2 cellular contexts compared by ENCODE assay signal in the genomic region with DNA sequence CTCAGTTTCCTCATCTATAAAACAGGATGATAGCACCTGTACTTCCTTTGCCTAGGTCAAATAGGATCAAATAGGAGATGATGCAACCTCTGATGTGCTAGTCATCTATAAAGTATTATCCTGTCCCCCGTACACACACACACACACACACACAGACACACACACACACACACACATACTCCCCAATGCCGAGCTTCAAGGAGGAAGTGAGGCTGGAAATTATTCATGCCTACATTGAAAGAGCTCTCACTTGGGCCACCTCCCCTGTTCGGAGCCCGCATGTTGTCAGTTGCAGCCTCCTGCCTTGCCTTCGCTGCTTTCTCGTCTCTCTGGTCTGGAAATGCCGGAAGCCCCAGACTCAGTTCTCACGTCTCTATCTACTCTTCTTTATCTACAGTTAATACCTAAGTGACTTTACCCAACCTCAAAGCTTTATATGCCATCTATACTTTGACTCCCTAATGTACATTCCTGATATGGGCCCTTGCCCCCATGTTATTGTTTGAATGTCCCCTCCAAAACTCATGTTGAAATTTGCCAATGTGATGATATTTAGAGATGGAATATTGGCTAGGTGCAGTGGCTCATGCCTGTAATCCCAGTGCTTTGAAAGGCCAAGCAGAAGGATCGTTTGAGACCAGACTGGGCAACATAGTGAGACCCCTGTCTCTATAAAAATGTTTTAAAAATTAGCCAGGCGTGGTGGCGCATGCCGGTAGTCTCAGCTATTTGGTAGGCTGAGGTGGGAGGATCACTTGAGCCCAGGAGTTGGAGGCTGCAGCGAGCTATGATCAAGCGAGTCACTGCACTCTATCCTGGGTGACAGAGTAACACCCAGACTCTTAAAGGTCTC.
TF ChIP-seq lines count a peak whose summit lies in the region.

No MANE protein-coding gene starts in this region.

TF ChIP-seq in HCT116, 20 proteins besides CTCF, POLR2A, EP300 and RAD21:
- TF ChIP-seq ZNF274 (IDR thresholded peaks at IDR 0.05; ENCODE audit: low read depth, low read length) (no peak), CBX3 (IDR thresholded peaks at IDR 0.05; ENCODE audit: low read depth) (0 out of 2 replicates have a peak, but pooled peaks have one; percentile 27), SP1 (IDR thresholded peaks at IDR 0.05; ENCODE audit: low read depth) (peak; percentile 42; the same call in 1 of the 2 replicates), FOSL1 (IDR thresholded peaks at IDR 0.05; ENCODE audit: low read depth) (peak; percentile 39; the same call in 1 of the 2 replicates), EZH2 (IDR thresholded peaks at IDR 0.05) (no peak), TCF7L2 (IDR thresholded peaks at IDR 0.05; ENCODE audit: borderline replicate concordance, extremely low read depth, insufficient read depth, insufficient read length) (no peak), JUND (IDR thresholded peaks at IDR 0.05) (0 out of 2 replicates have a peak, but pooled peaks have one; percentile 6), EGR1 (IDR thresholded peaks at IDR 0.05; ENCODE audit: low read depth) (no peak), CEBPB (IDR thresholded peaks at IDR 0.05; ENCODE audit: low read depth) (peak; percentile 75)
- TF ChIP-seq, protein P1, sequence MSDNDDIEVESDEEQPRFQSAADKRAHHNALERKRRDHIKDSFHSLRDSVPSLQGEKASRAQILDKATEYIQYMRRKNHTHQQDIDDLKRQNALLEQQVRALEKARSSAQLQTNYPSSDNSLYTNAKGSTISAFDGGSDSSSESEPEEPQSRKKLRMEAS (IDR thresholded peaks at IDR 0.05): 0 out of 2 replicates have a peak, but pooled peaks have one; percentile 23
- TF ChIP-seq, protein P2, sequence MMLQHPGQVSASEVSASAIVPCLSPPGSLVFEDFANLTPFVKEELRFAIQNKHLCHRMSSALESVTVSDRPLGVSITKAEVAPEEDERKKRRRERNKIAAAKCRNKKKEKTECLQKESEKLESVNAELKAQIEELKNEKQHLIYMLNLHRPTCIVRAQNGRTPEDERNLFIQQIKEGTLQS (IDR thresholded peaks at IDR 0.05): no peak

TF ChIP-seq in endothelial cell of umbilical vein, 7 proteins besides CTCF, POLR2A, EP300 and RAD21:
- TF ChIP-seq FOS (IDR thresholded peaks at IDR 0.05; ENCODE audit: borderline replicate concordance, insufficient read depth, low read length): no peak
- TF ChIP-seq MYC (IDR thresholded peaks at IDR 0.05; ENCODE audit: low read depth, low read length): no peak
- no peak for TF ChIP-seq GATA2 (IDR thresholded peaks at IDR 0.05; ENCODE audit: insufficient read depth, insufficient read length, low read depth, low read length)
- TF ChIP-seq, protein P1 (IDR thresholded peaks at IDR 0.05; ENCODE audit: insufficient read depth, insufficient read length): no peak
